Comparison of ENCODE assay signal across 1 cellular context in the genomic region with DNA sequence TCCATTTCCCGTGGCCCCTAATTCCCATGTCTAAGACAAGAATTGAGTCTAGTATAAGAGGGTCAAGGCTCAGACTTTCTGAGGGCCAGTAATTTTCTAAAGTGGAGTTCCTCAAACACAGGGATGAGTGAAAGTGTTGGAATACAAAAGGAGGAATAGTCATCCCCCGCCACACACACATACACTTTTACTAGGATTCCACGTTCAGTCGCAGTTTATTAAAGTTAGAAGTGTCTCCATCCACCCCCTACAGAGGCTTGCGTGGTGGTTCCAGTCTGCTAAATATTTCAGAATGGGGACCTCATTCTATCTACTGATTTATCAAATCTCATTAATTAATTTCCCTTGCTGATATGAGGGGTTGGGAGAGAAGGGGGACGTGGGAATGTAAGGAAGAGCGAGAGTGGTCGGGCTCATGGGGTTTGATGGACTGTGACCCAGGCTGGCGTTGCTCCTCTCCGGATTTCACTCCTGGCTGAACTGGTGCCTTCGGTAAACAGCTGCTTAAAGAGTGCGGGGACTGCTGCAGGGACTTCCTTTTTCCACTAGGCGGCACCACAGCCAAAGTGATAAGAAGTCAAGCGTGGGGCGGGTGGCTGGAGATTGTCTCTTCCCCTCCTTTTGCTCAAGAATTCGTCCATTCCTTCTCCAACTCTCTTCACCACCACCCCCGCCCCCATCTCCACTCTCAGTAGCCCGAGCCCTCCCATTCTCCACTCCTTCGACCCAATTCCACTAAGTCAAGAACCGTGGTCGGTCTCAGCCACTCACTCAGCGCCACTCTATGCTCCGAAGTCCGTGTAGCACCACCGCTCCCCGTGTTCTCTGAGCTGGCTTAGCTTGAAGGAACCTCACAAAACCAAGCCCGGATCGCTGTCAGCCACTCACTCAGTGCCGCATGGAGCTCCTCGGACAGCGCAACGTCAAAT.
A peak's percentile ranks its signal among the peaks of the same experiment; 100 is the strongest.
TF ChIP-seq lines count a peak whose summit lies in the region.

No MANE protein-coding gene starts in this region.

TF ChIP-seq in endothelial cell of umbilical vein, 7 proteins besides CTCF, POLR2A, EP300 and RAD21:
- TF ChIP-seq POLR2AphosphoS5 (IDR thresholded peaks at IDR 0.05; ENCODE audit: insufficient read depth, low read depth, low read length) (no peak), EZH2 (IDR thresholded peaks at IDR 0.05; ENCODE audit: borderline replicate concordance, low read depth, low read length, severe bottlenecking) (peak; percentile 15)
TF ChIP-seq in endothelial cell of umbilical vein: peak in this region for 1.
